12 cellular contexts compared by ENCODE assay signal in the genomic region with DNA sequence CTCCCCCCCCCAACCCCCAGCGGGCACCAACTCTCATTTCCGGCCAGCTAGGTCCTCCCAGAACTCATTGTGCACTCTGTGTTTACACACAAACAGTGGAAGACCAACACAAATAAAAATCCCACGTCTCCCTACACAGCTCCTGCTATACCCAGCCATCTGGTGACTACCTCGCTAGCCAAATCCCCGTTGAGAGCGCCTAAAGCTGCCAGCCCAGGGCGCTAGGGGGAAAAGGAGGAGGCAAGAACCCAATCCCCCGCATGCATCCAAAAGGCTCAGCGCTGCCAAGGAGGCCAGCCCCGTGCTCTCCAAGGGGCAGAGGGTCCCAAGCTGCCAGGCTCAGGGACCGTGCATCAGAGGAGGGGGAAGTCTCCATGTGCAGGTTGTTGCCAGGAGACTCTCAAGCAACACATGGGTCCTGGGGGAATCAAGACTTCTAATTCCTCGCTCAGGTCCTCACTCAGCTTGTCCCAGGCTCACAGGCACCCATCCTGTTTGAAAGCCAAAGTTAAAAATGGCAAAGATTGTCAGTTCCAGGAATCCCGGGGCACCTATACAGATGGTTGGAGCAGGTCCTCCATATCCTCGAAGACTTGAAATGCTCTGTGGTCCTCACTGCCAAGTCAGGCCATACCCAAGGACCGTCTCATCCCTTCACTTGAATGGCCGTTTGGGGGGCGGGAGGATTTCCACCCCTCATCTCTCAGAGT. TPM values are rescaled to one million over a fixed set of nuclear protein-coding genes. Genes with fewer than 3 reads are reported as not detected.
DNase-seq lines count a peak whose midpoint lies in the region; ATAC-seq and TF ChIP-seq lines count a peak whose summit lies in the region.
"Had no signal": no experiment of that assay in that cellular context is flagged by ENCODE, and none has a peak within 500 bp of the region (broad histone marks: within the 10 kb centered on the region; RNA-seq: fewer than 3 reads in every experiment).

No MANE protein-coding gene starts in this region.

- H3K27me3 Mint-ChIP-seq in glutamatergic neuron (ENCODE audit: unreplicated experiment) (peaks cover 5% of the 10 kb centered on the region), type B pancreatic cell (peaks cover 61% of the 10 kb centered on the region)
- H3K27me3 Mint-ChIP-seq in activated T-cell treated with anti-CD3 and anti-CD28 coated beads, Interleukin-2, amount 50 U/mL, for 72 hours (ENCODE audit: low read depth) = peaks cover 45% of the 10 kb centered on the region

- H3K27me3 ChIP-seq in foreskin keratinocyte = peaks cover 77% of the 10 kb centered on the region

- H3K36me3 Mint-ChIP-seq in glutamatergic neuron (ENCODE audit: unreplicated experiment) (no peaks in the 10 kb centered on the region), type B pancreatic cell (no peaks in the 10 kb centered on the region)
- no peaks in the 10 kb centered on the region for H3K36me3 Mint-ChIP-seq in activated T-cell treated with anti-CD3 and anti-CD28 coated beads, Interleukin-2, amount 50 U/mL, for 72 hours (ENCODE audit: insufficient read depth in 2 of 2)

- no peaks in the 10 kb centered on the region for H3K4me1 ChIP-seq in foreskin keratinocyte

- TF ChIP-seq CTCF in glutamatergic neuron (IDR thresholded peaks at IDR 0.05; ENCODE audit: partially characterized antibody, unreplicated experiment) (no peak), type B pancreatic cell (conservative IDR thresholded peaks at IDR 0.05) (no peak), foreskin keratinocyte (conservative IDR thresholded peaks at IDR 0.05) (no peak)

- peaks cover 34% of the 10 kb centered on the region for H3K4me1 Mint-ChIP-seq in glutamatergic neuron (ENCODE audit: low read depth, unreplicated experiment)
- no peaks in the 10 kb centered on the region for H3K4me1 Mint-ChIP-seq in type B pancreatic cell (ENCODE audit: unreplicated experiment)
- H3K4me1 Mint-ChIP-seq in activated T-cell treated with anti-CD3 and anti-CD28 coated beads, Interleukin-2, amount 50 U/mL, for 72 hours (ENCODE audit: low read depth) = peaks cover 4% of the 10 kb centered on the region

- peak overlapping the region; percentile 69 for H3K27ac Mint-ChIP-seq in glutamatergic neuron (ENCODE audit: unreplicated experiment)
- no peak overlapping the region for H3K27ac Mint-ChIP-seq in type B pancreatic cell
- no peak overlapping the region for H3K27ac Mint-ChIP-seq in activated T-cell treated with anti-CD3 and anti-CD28 coated beads, Interleukin-2, amount 50 U/mL, for 72 hours

- ATAC-seq in foreskin keratinocyte = no peak
- ATAC-seq in activated T-cell treated with anti-CD3 and anti-CD28 coated beads, Interleukin-2, amount 50 U/mL, for 72 hours (replicated peaks in 1 of 2) = no peak

- H3K27ac ChIP-seq in foreskin keratinocyte = no peak overlapping the region
- H3K27ac ChIP-seq: cardiac muscle cell, esophagus muscularis mucosa, Peyer's patch had no signal

- peak overlapping the region; percentile 93 for H3K4me3 Mint-ChIP-seq in glutamatergic neuron (ENCODE audit: unreplicated experiment)
- peak overlapping the region; percentile 90 for H3K4me3 Mint-ChIP-seq in type B pancreatic cell
- H3K4me3 Mint-ChIP-seq in activated T-cell treated with anti-CD3 and anti-CD28 coated beads, Interleukin-2, amount 50 U/mL, for 72 hours = no peak overlapping the region

- DNase-seq in NCI-H510A treated with DMSO at 0.1 percent for 48 hours (lab: John Stamatoyannopoulos, UW) (peak; percentile 6), NCI-H510A (lab: John Stamatoyannopoulos, UW) (no peak), NCI-H2196 treated with DMSO at 0.1 percent for 48 hours (lab: John Stamatoyannopoulos, UW; ENCODE audit: unreplicated experiment) (peak; percentile 68), glutamatergic neuron (peak; percentile 27), type B pancreatic cell (ENCODE audit: extremely low spot score, unreplicated experiment) (no peak), foreskin keratinocyte (no peak), HT-29 (ENCODE audit: low spot score) (no peak)
- no peak for DNase-seq in activated T-cell treated with anti-CD3 and anti-CD28 coated beads, Interleukin-2, amount 50 U/mL, for 72 hours
- DNase-seq: activated CD8-positive, alpha-beta memory T cell treated with anti-CD3 and anti-CD28 coated beads for 24 hours; Peyer's patch had no signal

- H3K9me3 Mint-ChIP-seq in glutamatergic neuron (ENCODE audit: unreplicated experiment) (peaks cover 4% of the 10 kb centered on the region), type B pancreatic cell (no peaks in the 10 kb centered on the region)
- no peaks in the 10 kb centered on the region for H3K9me3 Mint-ChIP-seq in activated T-cell treated with anti-CD3 and anti-CD28 coated beads, Interleukin-2, amount 50 U/mL, for 72 hours

RNA-seq across cellular contexts. Expression of a gene that starts 2.7 kb away (rescaled TPM):
- total RNA-seq in glutamatergic neuron (ENCODE audit: unreplicated experiment) = 134 TPM
- total RNA-seq in type B pancreatic cell (ENCODE audit: low replicate concordance) = 15.9 and 18.0 TPM in 2 replicates
- 0.35 and 0.41 TPM in 2 replicates for total RNA-seq in foreskin keratinocyte
- polyA plus RNA-seq in foreskin keratinocyte = 0.19 and 0.36 TPM in 2 replicates
- total RNA-seq in activated T-cell treated with anti-CD3 and anti-CD28 coated beads, Interleukin-2, amount 50 U/mL, for 72 hours = 1 to 10 TPM; 4.2 to 5.6 TPM
- 2.6 and 4.0 TPM in 2 replicates for total RNA-seq in HT-29 (2014; rRNA removed; shearing (Covaris generic))

Comparison
In these comparisons a context has a peak if more than half of its experiments do, and no peak if none do; other contexts are left out.
1. DNase-seq: peak in NCI-H510A treated with DMSO at 0.1 percent for 48 hours (single experiment), NCI-H2196 treated with DMSO at 0.1 percent for 48 hours (single experiment) and glutamatergic neuron (single experiment); none in NCI-H510A (single experiment), type B pancreatic cell (single experiment), foreskin keratinocyte (0 of 2), activated T-cell treated with anti-CD3 and anti-CD28 coated beads, Interleukin-2, amount 50 U/mL, for 72 hours (0 of 2) and HT-29 (single experiment).
2. H3K4me3 Mint-ChIP-seq: peak in glutamatergic neuron (single experiment) and type B pancreatic cell (single experiment); none in activated T-cell treated with anti-CD3 and anti-CD28 coated beads, Interleukin-2, amount 50 U/mL, for 72 hours (0 of 2).